10 cellular contexts compared by ENCODE assay signal in genomic region chr7:43113622-43114450, GRCh38. TPM values are rescaled to one million over a fixed set of nuclear protein-coding genes. Genes with fewer than 3 reads are reported as not detected.
A peak's percentile ranks its signal among the peaks of the same experiment; 100 is the strongest.
DNase-seq lines count a peak whose midpoint lies in the region; ATAC-seq and FAIRE-seq lines count a peak whose summit lies in the region.
"Had no signal": no experiment of that assay in that cellular context is flagged by ENCODE, and none has a peak within 500 bp of the region (broad histone marks: within the 10 kb centered on the region; RNA-seq: fewer than 3 reads in every experiment).

No MANE protein-coding gene starts in this region.

- no peaks in the 10 kb centered on the region for H3K36me3 ChIP-seq in iPS-20b (ENCODE audit: insufficient read depth, low read depth, low read length)

- H3K4me1 Mint-ChIP-seq in activated naive CD8-positive, alpha-beta T cell treated with anti-CD3 and anti-CD28 coated beads, Interleukin-2, amount 50 U/mL, for 24 hours: peaks cover 6% of the 10 kb centered on the region

- H3K27ac Mint-ChIP-seq in activated naive CD8-positive, alpha-beta T cell treated with anti-CD3 and anti-CD28 coated beads, Interleukin-2, amount 50 U/mL, for 24 hours: no peak overlapping the region
- H3K27ac Mint-ChIP-seq: CD8-positive, alpha-beta memory T cell had no signal

- peaks cover 48% of the 10 kb centered on the region for H3K27me3 ChIP-seq in iPS-20b (ENCODE audit: insufficient read depth, low read length)

- peaks cover 18% of the 10 kb centered on the region for H3K4me1 ChIP-seq in iPS-20b (ENCODE audit: insufficient read depth, low read length)

- H3K4me3 ChIP-seq in iPS-20b (ENCODE audit: low read length): peak overlapping the region; percentile 76

- H3K9ac ChIP-seq in iPS-20b (ENCODE audit: low read depth, low read length): peak overlapping the region; percentile 64; the same call in 1 of the 2 replicates

- no peaks in the 10 kb centered on the region for H3K9me3 Mint-ChIP-seq in activated naive CD8-positive, alpha-beta T cell treated with anti-CD3 and anti-CD28 coated beads, Interleukin-2, amount 50 U/mL, for 24 hours

- H3K36me3 Mint-ChIP-seq in activated naive CD8-positive, alpha-beta T cell treated with anti-CD3 and anti-CD28 coated beads, Interleukin-2, amount 50 U/mL, for 24 hours (ENCODE audit: low read depth): no peaks in the 10 kb centered on the region
- H3K36me3 Mint-ChIP-seq: CD8-positive, alpha-beta memory T cell had no signal

- FAIRE-seq in GM19239 (lab: Jason Lieb, UNC): no peak

- H3K27me3 Mint-ChIP-seq in activated naive CD8-positive, alpha-beta T cell treated with anti-CD3 and anti-CD28 coated beads, Interleukin-2, amount 50 U/mL, for 24 hours: peaks cover 62% of the 10 kb centered on the region

- no peak for ATAC-seq in activated naive CD8-positive, alpha-beta T cell treated with anti-CD3 and anti-CD28 coated beads, Interleukin-2, amount 50 U/mL, for 24 hours
- ATAC-seq in HG03457 (IDR thresholded peaks at IDR 0.05; ENCODE audit: unreplicated experiment): no peak

- no peaks in the 10 kb centered on the region for H3K9me3 ChIP-seq in iPS-20b (ENCODE audit: insufficient read depth, low read depth, low read length)

- DNase-seq in activated CD4-positive, alpha-beta T cell treated with anti-CD3 and anti-CD28 coated beads, Interleukin-2, amount 50 U/mL, for 48 hours: peak; percentile 3 to 5
- DNase-seq in activated CD4-positive, alpha-beta T cell treated with anti-CD3 and anti-CD28 coated beads for 48 hours: no peak
- DNase-seq in activated naive CD8-positive, alpha-beta T cell treated with anti-CD3 and anti-CD28 coated beads, Interleukin-2, amount 50 U/mL, for 24 hours: no peak
- DNase-seq in HT-29 (ENCODE audit: low spot score) (no peak), GM19239 (ENCODE audit: insufficient read length, low spot score) (no peak)
- DNase-seq: CD8-positive, alpha-beta memory T cell; GOT3 had no signal

- H3K4me3 Mint-ChIP-seq in activated naive CD8-positive, alpha-beta T cell treated with anti-CD3 and anti-CD28 coated beads, Interleukin-2, amount 50 U/mL, for 24 hours: peak overlapping the region; percentile 23
- H3K4me3 Mint-ChIP-seq: CD8-positive, alpha-beta memory T cell had no signal

- H3K27ac ChIP-seq in iPS-20b (ENCODE audit: low read length) (no peak overlapping the region), temporal lobe (ENCODE audit: low read depth, low read length) (peak overlapping the region; percentile 31)

RNA-seq across cellular contexts. Expression of gene HECW1, which starts 1.4 kb away (rescaled TPM):
- total RNA-seq in temporal lobe: 35.4 TPM
- total RNA-seq in HT-29 (2014; rRNA removed; shearing (Covaris generic)): not detected in 2 replicates
- total RNA-seq: CD8-positive, alpha-beta memory T cell had no signal

Comparison
In these comparisons a context has a peak if more than half of its experiments do, and no peak if none do; other contexts are left out.
1. DNase-seq: peak in activated CD4-positive, alpha-beta T cell treated with anti-CD3 and anti-CD28 coated beads, Interleukin-2, amount 50 U/mL, for 48 hours (2 of 2); none in activated CD4-positive, alpha-beta T cell treated with anti-CD3 and anti-CD28 coated beads for 48 hours (single experiment), activated naive CD8-positive, alpha-beta T cell treated with anti-CD3 and anti-CD28 coated beads, Interleukin-2, amount 50 U/mL, for 24 hours (single experiment), HT-29 (single experiment) and GM19239 (single experiment).
2. RNA of gene HECW1, which starts 1.4 kb away (total RNA-seq): 35.4 TPM in temporal lobe (single experiment); not detected in HT-29; every median in the first group is over 10 times any median in the second.